Comparison of ENCODE assay signal across 9 cellular contexts in the genomic region with DNA sequence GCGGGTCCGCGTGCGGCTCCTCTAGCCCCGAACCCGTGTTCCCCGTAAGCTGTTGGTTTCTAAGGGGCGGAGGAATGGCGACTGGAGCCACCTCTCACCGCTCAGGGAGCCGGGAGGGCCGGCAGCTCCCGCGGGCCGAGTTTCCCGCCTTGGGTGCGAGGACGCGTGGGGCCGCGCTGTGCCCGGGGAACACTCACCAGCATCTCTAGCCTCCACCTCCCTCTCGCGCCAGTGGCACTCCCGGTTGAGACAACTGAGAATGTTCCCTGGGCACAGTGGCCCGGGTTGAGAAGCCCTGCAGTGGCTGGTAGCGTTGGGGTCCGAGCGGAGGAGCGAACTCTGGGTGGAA. TPM values are rescaled to one million over a fixed set of nuclear protein-coding genes. Genes with fewer than 3 reads are reported as not detected.
DNase-seq lines count a peak whose midpoint lies in the region; ATAC-seq, FAIRE-seq and TF ChIP-seq lines count a peak whose summit lies in the region.
"Had no signal": no experiment of that assay in that cellular context is flagged by ENCODE, and none has a peak within 500 bp of the region (broad histone marks: within the 10 kb centered on the region; RNA-seq: fewer than 3 reads in every experiment).

No MANE protein-coding gene starts in this region.

- ATAC-seq in HG03108 (IDR thresholded peaks at IDR 0.05; ENCODE audit: unreplicated experiment) (no peak), GM19452 (IDR thresholded peaks at IDR 0.05; ENCODE audit: unreplicated experiment) (no peak)

- peak overlapping the region; percentile 92 for H3K4me2 ChIP-seq in Karpas-422 (ENCODE audit: low read depth, low read length, poor library complexity, severe bottlenecking)

- H3K27ac Mint-ChIP-seq in type B pancreatic cell: peak overlapping the region; percentile 55

- H3K36me3 ChIP-seq in Karpas-422 (ENCODE audit: insufficient read depth, low read length) (no peaks in the 10 kb centered on the region), bronchial epithelial cell (ENCODE audit: control insufficient read depth, insufficient read depth, low read length) (peaks cover 9% of the 10 kb centered on the region)

- no peak for TF ChIP-seq POLR2A in lower leg skin (IDR thresholded peaks at IDR 0.05)

- no peaks in the 10 kb centered on the region for H3K9me3 Mint-ChIP-seq in type B pancreatic cell

- WGBS in lower leg skin, 2 donors: 0% methylated on average over 26 to 30 of the region's 30 CpGs

- H3K27ac ChIP-seq in Karpas-422 (ENCODE audit: low read length): peak overlapping the region; percentile 41; the same call in 1 of the 2 replicates

- no peaks in the 10 kb centered on the region for H3K27me3 ChIP-seq in Karpas-422 (ENCODE audit: low read length)
- no peaks in the 10 kb centered on the region for H3K27me3 ChIP-seq in bronchial epithelial cell (ENCODE audit: control insufficient read depth, insufficient read depth, low read length)

- FAIRE-seq in bronchial epithelial cell (lab: Jason Lieb, UNC): no peak
- FAIRE-seq: A204.1 had no signal

- peak overlapping the region; percentile 63; the same call in 1 of the 2 replicates for H2AFZ ChIP-seq in Karpas-422 (ENCODE audit: low read length)

- H3K4me3 ChIP-seq in Karpas-422 (ENCODE audit: low read length) (peak overlapping the region; percentile 93), bronchial epithelial cell (ENCODE audit: low read depth, low read length) (peak overlapping the region; percentile 83), lower leg skin (ENCODE audit: low read depth, poor library complexity, severe bottlenecking) (peak overlapping the region; percentile 54)

- H3K36me3 Mint-ChIP-seq in type B pancreatic cell: no peaks in the 10 kb centered on the region

- peaks cover 8% of the 10 kb centered on the region for H3K4me1 Mint-ChIP-seq in type B pancreatic cell (ENCODE audit: unreplicated experiment)

- H3K4me3 Mint-ChIP-seq in type B pancreatic cell: peak overlapping the region; percentile 97

- no peaks in the 10 kb centered on the region for H3K27me3 Mint-ChIP-seq in type B pancreatic cell

- H3K4me1 ChIP-seq in Karpas-422 (ENCODE audit: low read length): peaks cover 19% of the 10 kb centered on the region

- intact Hi-C loops in lower leg skin (cut with DNase I; ENCODE audit: low total_unique reads): no loop called here

- H3K79me2 ChIP-seq in Karpas-422 (ENCODE audit: low read length): peaks cover 19% of the 10 kb centered on the region

- TF ChIP-seq CTCF in bronchial epithelial cell (IDR thresholded peaks at IDR 0.05; ENCODE audit: insufficient read depth, low read length, severe bottlenecking): no peak
- TF ChIP-seq CTCF in lower leg skin (IDR thresholded peaks at IDR 0.05): no peak
- no peak for TF ChIP-seq CTCF in type B pancreatic cell (conservative IDR thresholded peaks at IDR 0.05)

- peak; percentile 60 for DNase-seq in DMS 273 (lab: John Stamatoyannopoulos, UW; ENCODE audit: unreplicated experiment)
- DNase-seq in DMS 273 treated with DMSO at 0.1 percent for 48 hours (lab: John Stamatoyannopoulos, UW): no peak
- peak; percentile 68 for DNase-seq in Karpas-422
- no peak for DNase-seq in bronchial epithelial cell (ENCODE audit: low read depth)
- DNase-seq in lower leg skin (ENCODE audit: low spot score in 2 of 2): no peak
- peak; percentile 70 for DNase-seq in type B pancreatic cell (ENCODE audit: extremely low spot score, unreplicated experiment)

- H3K9me2 ChIP-seq in Karpas-422 (replicated peaks; ENCODE audit: insufficient read depth, low read length): no peaks in the 10 kb centered on the region

- peak overlapping the region; percentile 92 for H3K9ac ChIP-seq in Karpas-422 (ENCODE audit: low read length)

- H3K9me3 ChIP-seq in Karpas-422 (ENCODE audit: low read length): no peaks in the 10 kb centered on the region

- no peaks in the 10 kb centered on the region for H4K20me1 ChIP-seq in Karpas-422 (ENCODE audit: insufficient read depth, low read depth, low read length)

RNA-seq across cellular contexts. Expression of gene TELO2, which starts 0.6 kb away (rescaled TPM):
- total RNA-seq in Karpas-422 (2014; rRNA removed; shearing (Covaris generic); ENCODE audit: low replicate concordance): 8.7 and 22.0 TPM in 2 replicates
- 6.4 and 8.2 TPM in 2 replicates for total RNA-seq in bronchial epithelial cell
- 10 to 100 TPM; 23.1 to 40.0 (median 34.1) TPM for total RNA-seq in lower leg skin
- total RNA-seq in type B pancreatic cell (ENCODE audit: low replicate concordance): 39.3 and 65.4 TPM in 2 replicates

RNA-seq across cellular contexts. Expression of gene PTX4, which starts 5.0 kb away (rescaled TPM):
- not detected in 2 replicates for total RNA-seq in Karpas-422 (2014; rRNA removed; shearing (Covaris generic); ENCODE audit: low replicate concordance)
- under 0.01 TPM in 1 of 2 replicates, not detected in the other for total RNA-seq in bronchial epithelial cell
- total RNA-seq in lower leg skin: not detected
- not detected in 2 replicates for total RNA-seq in type B pancreatic cell (ENCODE audit: low replicate concordance)

RNA-seq across cellular contexts. Expression of gene CLCN7, which starts 18.9 kb away (rescaled TPM):
- 8.9 and 29.2 TPM in 2 replicates for total RNA-seq in Karpas-422 (2014; rRNA removed; shearing (Covaris generic); ENCODE audit: low replicate concordance)
- total RNA-seq in bronchial epithelial cell (36.6 and 46.7 TPM in 2 replicates), lower leg skin (100 to 1,000 TPM in 1 of 4 donors, 10 to 100 TPM in 3; 46.3 to 140 (median 72.4) TPM), type B pancreatic cell (ENCODE audit: low replicate concordance) (91.9 and 98.1 TPM in 2 replicates)

RNA-seq across cellular contexts. Expression of gene TMEM204, which starts 39.7 kb away (rescaled TPM):
- total RNA-seq in Karpas-422 (2014; rRNA removed; shearing (Covaris generic); ENCODE audit: low replicate concordance): not detected in 2 replicates
- total RNA-seq in bronchial epithelial cell: under 0.01 TPM in 1 of 2 replicates, not detected in the other
- 10 to 100 TPM; 13.7 to 26.0 (median 26.0) TPM for total RNA-seq in lower leg skin
- 1.0 TPM in 1 of 2 replicates, not detected in the other for total RNA-seq in type B pancreatic cell (ENCODE audit: low replicate concordance)

RNA-seq across cellular contexts. Expression of gene CCDC154, which starts 49.4 kb away (rescaled TPM):
- total RNA-seq in Karpas-422 (2014; rRNA removed; shearing (Covaris generic); ENCODE audit: low replicate concordance): 0.11 TPM in 1 of 2 replicates, not detected in the other
- under 0.01 and 0.51 TPM in 2 replicates for total RNA-seq in bronchial epithelial cell
- total RNA-seq in lower leg skin: under 1 TPM in 3 of 4 donors, not detected in 1; 0.49 to 0.61 (median 0.52) TPM
- total RNA-seq in type B pancreatic cell (ENCODE audit: low replicate concordance): 2.2 and 5.0 TPM in 2 replicates

Comparison
In these comparisons a context has a peak if more than half of its experiments do, and no peak if none do; other contexts are left out.
1. DNase-seq: peak in DMS 273 (single experiment), Karpas-422 (single experiment) and type B pancreatic cell (single experiment); none in DMS 273 treated with DMSO at 0.1 percent for 48 hours (single experiment), bronchial epithelial cell (single experiment) and lower leg skin (0 of 2).
2. Peak in every context shown above with its lines, with median percentiles within 50 percentile points of each other: H3K4me3 ChIP-seq.